In genomic region chr5:168249923-168250322, GRCh38 we compare ENCODE assay signal across 7 cellular contexts.
"Had no signal": no experiment of that assay in that cellular context is flagged by ENCODE, and none has a peak within 500 bp of the region (broad histone marks: within the 10 kb centered on the region; RNA-seq: fewer than 3 reads in every experiment).

No MANE protein-coding gene starts in this region.

- ATAC-seq: HepG2, K562 had no signal

- H3K27ac ChIP-seq: HL-60 had no signal

- H3K36me3 Mint-ChIP-seq: IgD-negative memory B cell had no signal

- DNase-seq: IMR-90, KBM-7, KG1 had no signal

- H3K4me3 Mint-ChIP-seq: IgD-negative memory B cell had no signal

- H3K27ac Mint-ChIP-seq: IgD-negative memory B cell had no signal

- H3K4me3 ChIP-seq: K562 had no signal

- H3K9me3 Mint-ChIP-seq: IgD-negative memory B cell had no signal
